Comparison of ENCODE assay signal across 9 cellular contexts in genomic region chr22:46731246-46732040, GRCh38. TPM values are rescaled to one million over a fixed set of nuclear protein-coding genes. Genes with fewer than 3 reads are reported as not detected.
DNase-seq lines count a peak whose midpoint lies in the region; ATAC-seq, FAIRE-seq and TF ChIP-seq lines count a peak whose summit lies in the region.
"Had no signal": no experiment of that assay in that cellular context is flagged by ENCODE, and none has a peak within 500 bp of the region (broad histone marks: within the 10 kb centered on the region; RNA-seq: fewer than 3 reads in every experiment).

No MANE protein-coding gene starts in this region.

- H3K4me3 ChIP-seq in SK-N-SH (ENCODE audit: low read depth in 2 of 2, low read length in 1 of 2) (no peak overlapping the region), kidney (ENCODE audit: low read length in 2 of 2) (no peak overlapping the region), thymus (ENCODE audit: low read length) (no peak overlapping the region)

- peaks cover 38% of the 10 kb centered on the region for H3K36me3 Mint-ChIP-seq in activated T-helper 2 cell treated with anti-CD3 and anti-CD28 coated beads, Interferon-gamma antibody, Interleukin-2, Interleukin-4, amounts not matched to agents 10 μg/mL and 5 μg/mL and 100 μg/mL, durations not matched to agents 14 hours and 24 hours and 36 hours (ENCODE audit: low read depth)

- H3K27ac ChIP-seq in SK-N-SH (ENCODE audit: low read depth in 2 of 2, low read length in 1 of 2): peak overlapping the region in 1 of 2 experiments; percentile 40; a peak in 1 of 4 replicates
- H3K27ac ChIP-seq in kidney (ENCODE audit: low read depth in 2 of 2, low read length in 2 of 2): peak overlapping the region; percentile 73 to 83
- peak overlapping the region; percentile 8 for H3K27ac ChIP-seq in thymus (ENCODE audit: low read depth)

- CTCF ChIA-PET in SK-N-SH (lab: Yijun Ruan, JAX): interaction anchor here (1.0 to 2.2 kb wide), 2 partner anchors 10 to 168 kb away, joined by 3 to 11 read pairs; no protein-coding TSS in a partner anchor

- no peaks in the 10 kb centered on the region for H3K27me3 Mint-ChIP-seq in activated T-helper 2 cell treated with anti-CD3 and anti-CD28 coated beads, Interferon-gamma antibody, Interleukin-2, Interleukin-4, amounts not matched to agents 10 μg/mL and 5 μg/mL and 100 μg/mL, durations not matched to agents 14 hours and 24 hours and 36 hours (ENCODE audit: low read depth)

- no peak overlapping the region for H3K4me3 Mint-ChIP-seq in activated T-helper 2 cell treated with anti-CD3 and anti-CD28 coated beads, Interferon-gamma antibody, Interleukin-2, Interleukin-4, amounts not matched to agents 10 μg/mL and 5 μg/mL and 100 μg/mL, durations not matched to agents 14 hours and 24 hours and 36 hours (ENCODE audit: low read depth)

- POLR2A ChIA-PET in SK-N-SH (lab: Yijun Ruan, JAX): interaction anchor here (0.6 kb wide), 1 partner anchor 742 kb away, joined by 3 read pairs; no protein-coding TSS in a partner anchor

- peaks cover 93% of the 10 kb centered on the region for H4K20me1 ChIP-seq in SK-N-SH (ENCODE audit: insufficient read depth)

- peaks cover 100% of the 10 kb centered on the region for H3K79me2 ChIP-seq in SK-N-SH (ENCODE audit: insufficient read depth)

- intact Hi-C loops in activated T-helper 2 cell treated with anti-CD3 and anti-CD28 coated beads, Interferon-gamma antibody, Interleukin-2, Interleukin-4, amounts not matched to agents 10 μg/mL and 5 μg/mL and 100 μg/mL, durations not matched to agents 14 hours and 24 hours and 36 hours (cut with micrococcal nuclease): no loop called here
- intact Hi-C loops in kidney (cut with DNase I): no loop called here

- H3K9me2 ChIP-seq in SK-N-SH: no peaks in the 10 kb centered on the region

- no peak for TF ChIP-seq RAD21 in SK-N-SH (IDR thresholded peaks at IDR 0.05; ENCODE audit: low read length)

- H3F3A ChIP-seq in SK-N-SH (replicated peaks; ENCODE audit: insufficient read depth): peaks cover 5% of the 10 kb centered on the region

- H3K9me3 ChIP-seq in SK-N-SH (no peaks in the 10 kb centered on the region), kidney (ENCODE audit: control insufficient read depth in 1 of 2, low read length in 2 of 2) (no peaks in the 10 kb centered on the region), thymus (ENCODE audit: control insufficient read depth) (no peaks in the 10 kb centered on the region)

- H3K4me1 Mint-ChIP-seq in activated T-helper 2 cell treated with anti-CD3 and anti-CD28 coated beads, Interferon-gamma antibody, Interleukin-2, Interleukin-4, amounts not matched to agents 10 μg/mL and 5 μg/mL and 100 μg/mL, durations not matched to agents 14 hours and 24 hours and 36 hours (ENCODE audit: low read depth): peaks cover 32% of the 10 kb centered on the region

- H3K9ac ChIP-seq in SK-N-SH: no peak overlapping the region
- peak overlapping the region in 1 of 2 donors; percentile 51 for H3K9ac ChIP-seq in kidney (ENCODE audit: low read length in 2 of 2)

- H3K27me3 ChIP-seq in SK-N-SH (ENCODE audit: insufficient read depth) (no peaks in the 10 kb centered on the region), thymus (ENCODE audit: control insufficient read depth, insufficient read depth) (no peaks in the 10 kb centered on the region)

- H3K36me3 ChIP-seq in SK-N-SH (replicated peaks in 1 of 2; ENCODE audit: control insufficient read depth in 1 of 2, insufficient read depth in 2 of 2, low read length in 1 of 2): peaks cover 0 to 6% of the 10 kb centered on the region in 2 experiments
- no peaks in the 10 kb centered on the region for H3K36me3 ChIP-seq in kidney (ENCODE audit: control insufficient read depth in 1 of 2, insufficient read depth in 2 of 2, low read length in 2 of 2)
- peaks cover 44% of the 10 kb centered on the region for H3K36me3 ChIP-seq in thymus (ENCODE audit: control insufficient read depth, insufficient read depth)

- H3K4me2 ChIP-seq in SK-N-SH: no peak overlapping the region

- no peaks in the 10 kb centered on the region for H3K9me3 Mint-ChIP-seq in activated T-helper 2 cell treated with anti-CD3 and anti-CD28 coated beads, Interferon-gamma antibody, Interleukin-2, Interleukin-4, amounts not matched to agents 10 μg/mL and 5 μg/mL and 100 μg/mL, durations not matched to agents 14 hours and 24 hours and 36 hours

- FAIRE-seq in kidney (lab: Jason Lieb, UNC): no peak

- DNase-seq in SK-N-SH (peak; percentile 50), kidney (peak; percentile 92), GM20000 (ENCODE audit: low spot score) (no peak), NCI-H446 (lab: John Stamatoyannopoulos, UW) (no peak)
- DNase-seq in activated T-helper 2 cell treated with anti-CD3 and anti-CD28 coated beads, Interferon-gamma antibody, Interleukin-2, Interleukin-4, amounts not matched to agents 10 μg/mL and 5 μg/mL and 100 μg/mL, durations not matched to agents 14 hours and 24 hours and 36 hours (ENCODE audit: low spot score): no peak
- DNase-seq: PC-3 had no signal

- no peak for TF ChIP-seq CTCF in SK-N-SH (IDR thresholded peaks at IDR 0.05)
- no peak for TF ChIP-seq CTCF in kidney (IDR thresholded peaks at IDR 0.05; ENCODE audit: borderline replicate concordance, extremely low read depth, insufficient read depth)
- TF ChIP-seq CTCF in GM20000 (IDR thresholded peaks at IDR 0.05; ENCODE audit: extremely low read depth, missing control alignments): no peak

- 70% methylated on average over 11 of the region's 22 CpGs for WGBS in SK-N-SH (ENCODE audit: low lambda C conversion rate)
- 93% methylated on average over 22 of the region's 22 CpGs for WGBS in thymus

- no peak overlapping the region for H2AFZ ChIP-seq in SK-N-SH (ENCODE audit: low read depth)

- H3K4me1 ChIP-seq in SK-N-SH (ENCODE audit: control insufficient read depth in 1 of 2, insufficient read depth in 2 of 2, low read depth in 1 of 2, low read length in 1 of 2): peaks cover 15 to 77% of the 10 kb centered on the region in 2 experiments
- peaks cover 56 to 61% of the 10 kb centered on the region in 2 donors for H3K4me1 ChIP-seq in kidney (ENCODE audit: control insufficient read depth in 1 of 2, insufficient read depth in 1 of 2, low read depth in 1 of 2, low read length in 2 of 2)
- peaks cover 23% of the 10 kb centered on the region for H3K4me1 ChIP-seq in thymus (ENCODE audit: control insufficient read depth, insufficient read depth, low read length)

- H3K27ac Mint-ChIP-seq in activated T-helper 2 cell treated with anti-CD3 and anti-CD28 coated beads, Interferon-gamma antibody, Interleukin-2, Interleukin-4, amounts not matched to agents 10 μg/mL and 5 μg/mL and 100 μg/mL, durations not matched to agents 14 hours and 24 hours and 36 hours: peak overlapping the region; percentile 38

- TF ChIP-seq EP300 in SK-N-SH (IDR thresholded peaks at IDR 0.05; ENCODE audit: borderline replicate concordance in 1 of 2, low read depth in 1 of 2, low read length in 1 of 2): 0 out of 4 replicates have a peak, but pooled peaks of 1 of the 2 experiments have one; percentile 26

- ATAC-seq in SK-N-SH treated with all-trans-retinoic acid at 6 μM for 48 hours (no peak), GM21360 (IDR thresholded peaks at IDR 0.05; ENCODE audit: unreplicated experiment) (no peak)
- ATAC-seq: PC-3 had no signal

TF ChIP-seq in SK-N-SH, 30 proteins besides CTCF, POLR2A, EP300 and RAD21 (continues in another document):
- TF ChIP-seq SIN3A (IDR thresholded peaks at IDR 0.05; ENCODE audit: borderline replicate concordance, low read depth, low read length) (no peak), FOXJ3 (CRISPR knock-in tag; IDR thresholded peaks at IDR 0.05) (peak; percentile 25; the same call in 1 of the 2 replicates), MXI1 (IDR thresholded peaks at IDR 0.05; ENCODE audit: low read depth, low read length) (peak; percentile 61; the same call in 1 of the 2 replicates), POLR2AphosphoS5 (IDR thresholded peaks at IDR 0.05; ENCODE audit: low read depth, low read length) (no peak), MAX (IDR thresholded peaks at IDR 0.05; ENCODE audit: low read depth) (no peak), CHD2 (IDR thresholded peaks at IDR 0.05; ENCODE audit: low read length, partially characterized antibody) (peak; percentile 24), TEAD4 (IDR thresholded peaks at IDR 0.05; ENCODE audit: borderline replicate concordance, insufficient read depth) (no peak)

TF ChIP-seq in SK-N-SH treated with all-trans-retinoic acid at 6 μM for 48 hours, 23 proteins besides CTCF, POLR2A, EP300 and RAD21 (continues in another document):
- no peak for TF ChIP-seq ARNTL (CRISPR knock-in tag; IDR thresholded peaks at IDR 0.05; ENCODE audit: borderline replicate concordance, low read depth)

RNA-seq across cellular contexts. Expression of gene CERK, which starts 6.6 kb away (rescaled TPM):
- polyA plus RNA-seq in SK-N-SH (2012; rRNA removed) (32.6 and 33.4 TPM in 2 replicates), kidney (ENCODE audit: insufficient read depth, low read depth, low replicate concordance) (21.6 TPM), thymus (47.1 TPM)
- polyA plus RNA-seq in SK-N-SH (2012; cell fraction: cytosol; rRNA removed): 27.7 and 36.1 TPM in 2 replicates
- 23.4 and 24.7 TPM in 2 replicates for polyA plus RNA-seq in SK-N-SH (2012; cell fraction: nucleus; rRNA removed)
- 57.1 and 62.8 TPM in 2 replicates for total RNA-seq in activated T-helper 2 cell treated with anti-CD3 and anti-CD28 coated beads, Interferon-gamma antibody, Interleukin-2, Interleukin-4, amounts not matched to agents 10 μg/mL and 5 μg/mL and 100 μg/mL, durations not matched to agents 14 hours and 24 hours and 36 hours
- 28.2 TPM for total RNA-seq in kidney

RNA-seq across cellular contexts. Expression of gene TBC1D22A, which starts 31.0 kb away (rescaled TPM):
- 14.5 and 16.5 TPM in 2 replicates for polyA plus RNA-seq in SK-N-SH (2012; rRNA removed)
- 12.8 and 14.4 TPM in 2 replicates for polyA plus RNA-seq in SK-N-SH (2012; cell fraction: cytosol; rRNA removed)
- 16.3 and 19.4 TPM in 2 replicates for polyA plus RNA-seq in SK-N-SH (2012; cell fraction: nucleus; rRNA removed)
- total RNA-seq in activated T-helper 2 cell treated with anti-CD3 and anti-CD28 coated beads, Interferon-gamma antibody, Interleukin-2, Interleukin-4, amounts not matched to agents 10 μg/mL and 5 μg/mL and 100 μg/mL, durations not matched to agents 14 hours and 24 hours and 36 hours: 34.8 and 38.3 TPM in 2 replicates
- total RNA-seq in kidney: 39.4 TPM
- 24.6 TPM for polyA plus RNA-seq in kidney (ENCODE audit: insufficient read depth, low read depth, low replicate concordance)
- 25.7 TPM for polyA plus RNA-seq in thymus

Comparison
In these comparisons a context has a peak if more than half of its experiments do, and no peak if none do; other contexts are left out.
1. DNase-seq: peak in SK-N-SH (single experiment) and kidney (single experiment); none in activated T-helper 2 cell treated with anti-CD3 and anti-CD28 coated beads, Interferon-gamma antibody, Interleukin-2, Interleukin-4, amounts not matched to agents 10 μg/mL and 5 μg/mL and 100 μg/mL, durations not matched to agents 14 hours and 24 hours and 36 hours (single experiment), GM20000 (single experiment) and NCI-H446 (0 of 2).